Comparison of ENCODE assay signal across 8 cellular contexts in genomic region chr5:139638736-139639618, GRCh38. TPM values are rescaled to one million over a fixed set of nuclear protein-coding genes. Genes with fewer than 3 reads are reported as not detected.
DNase-seq lines count a peak whose midpoint lies in the region; ATAC-seq and TF ChIP-seq lines count a peak whose summit lies in the region.

No MANE protein-coding gene starts in this region.

- no peaks in the 10 kb centered on the region for H3K9me3 ChIP-seq in BLaER1

- peak overlapping the region; percentile 25 for H3K4me3 Mint-ChIP-seq in chondrocyte (ENCODE audit: unreplicated experiment)
- H3K4me3 Mint-ChIP-seq in naive thymus-derived CD8-positive, alpha-beta T cell = peak overlapping the region; percentile 36 to 85 (median 67)

- peaks cover 57% of the 10 kb centered on the region for H4K20me1 ChIP-seq in BLaER1

- POLR2A ChIA-PET in naive thymus-derived CD8-positive, alpha-beta T cell (lab: Charles Lee) = interaction anchor here (0.5 to 5.4 kb wide), 8 partner anchors 10 to 72 kb away, joined by 3 to 116 read pairs (median 4); partner anchors contain the start of gene CXXC5

- no peak for TF ChIP-seq CTCF in chondrocyte (IDR thresholded peaks at IDR 0.05)

- H3K9ac ChIP-seq in BLaER1 = peak overlapping the region; percentile 77

- peak overlapping the region; percentile 95 for H3K27ac Mint-ChIP-seq in chondrocyte (ENCODE audit: unreplicated experiment)
- peak overlapping the region in 8 of 10 donors; percentile 34 to 82 (median 60) for H3K27ac Mint-ChIP-seq in naive thymus-derived CD8-positive, alpha-beta T cell

- peak overlapping the region; percentile 84 for H3K27ac ChIP-seq in BLaER1

- no peaks in the 10 kb centered on the region for H3K36me3 ChIP-seq in BLaER1

- peaks cover 97% of the 10 kb centered on the region for H3K4me1 ChIP-seq in BLaER1

- H3K4me3 ChIP-seq in BLaER1 = peak overlapping the region; percentile 64

- H3K4me1 Mint-ChIP-seq in chondrocyte (ENCODE audit: low read depth) = peaks cover 51% of the 10 kb centered on the region
- peaks cover 29 to 62% (median 48%) of the 10 kb centered on the region in 4 donors for H3K4me1 Mint-ChIP-seq in naive thymus-derived CD8-positive, alpha-beta T cell

- DNase-seq in KBM-7 (peak; percentile 24), chondrocyte (ENCODE audit: low spot score) (no peak)
- DNase-seq in naive thymus-derived CD8-positive, alpha-beta T cell = peak in 2 of 10 donors; percentile 14 to 51
- DNase-seq in central memory CD4-positive, alpha-beta T cell = no peak

- no peaks in the 10 kb centered on the region for H3K9me3 Mint-ChIP-seq in chondrocyte (ENCODE audit: low read depth)
- H3K9me3 Mint-ChIP-seq in naive thymus-derived CD8-positive, alpha-beta T cell = no peaks in the 10 kb centered on the region

- no peaks in the 10 kb centered on the region for H3K27me3 Mint-ChIP-seq in chondrocyte (ENCODE audit: low read depth)
- H3K27me3 Mint-ChIP-seq in naive thymus-derived CD8-positive, alpha-beta T cell = no peaks in the 10 kb centered on the region

- H3K4me2 ChIP-seq in BLaER1 = peak overlapping the region; percentile 93

- in situ Hi-C loops in KBM-7 (cut with MboI; ENCODE audit: low pct_unique_long_range_greater_than_20kb, low sequenced_read_pairs) = loop anchor here (10.0 kb wide), 1 partner anchor 126 kb away; no protein-coding TSS in a partner anchor

- ATAC-seq in naive thymus-derived CD8-positive, alpha-beta T cell = no peak
- no peak for ATAC-seq in HG02763 (IDR thresholded peaks at IDR 0.05; ENCODE audit: unreplicated experiment)
- no peak for ATAC-seq in GM18520 (IDR thresholded peaks at IDR 0.05; ENCODE audit: unreplicated experiment)
- no peak for ATAC-seq in HG02678 (IDR thresholded peaks at IDR 0.05; ENCODE audit: unreplicated experiment)

- no peaks in the 10 kb centered on the region for H3K27me3 ChIP-seq in BLaER1

- no peaks in the 10 kb centered on the region for H3K36me3 Mint-ChIP-seq in chondrocyte (ENCODE audit: low read depth)
- no peaks in the 10 kb centered on the region for H3K36me3 Mint-ChIP-seq in naive thymus-derived CD8-positive, alpha-beta T cell

RNA-seq across cellular contexts. Expression of gene CXXC5, which starts 9.2 kb away (rescaled TPM):
- 144 to 193 TPM (median 145 TPM) in 3 replicates for total RNA-seq in chondrocyte
- 1 to 10 TPM; 6.8 to 8.3 TPM for total RNA-seq in naive thymus-derived CD8-positive, alpha-beta T cell
- 10 to 100 TPM in 1 of 3 donors, 1 to 10 TPM in 2; 2.6 to 24.6 (median 3.7) TPM for polyA plus RNA-seq in naive thymus-derived CD8-positive, alpha-beta T cell

Comparison
In these comparisons a context has a peak if more than half of its experiments do, and no peak if none do; other contexts are left out.
1. RNA of gene CXXC5, which starts 9.2 kb away (total RNA-seq): 144 to 193 TPM in chondrocyte; 6.8 to 8.3 TPM in naive thymus-derived CD8-positive, alpha-beta T cell; every median in the first group is over 10 times any median in the second.